Comparison of ENCODE assay signal across 9 cellular contexts in genomic region chr22:24631430-24632016, GRCh38. TPM values are rescaled to one million over a fixed set of nuclear protein-coding genes. Genes with fewer than 3 reads are reported as not detected.
A peak's percentile ranks its signal among the peaks of the same experiment; 100 is the strongest.
DNase-seq lines count a peak whose midpoint lies in the region; ATAC-seq and TF ChIP-seq lines count a peak whose summit lies in the region.
"Not testable (repeated sequence)": the region's sequence is repeated elsewhere in the genome, so short reads cannot be mapped to it uniquely, and the experiment has no call there.
"Had no signal": no experiment of that assay in that cellular context is flagged by ENCODE, and none has a peak within 500 bp of the region (broad histone marks: within the 10 kb centered on the region; RNA-seq: fewer than 3 reads in every experiment).

No MANE protein-coding gene starts in this region.

- not testable (repeated sequence) for H2AFZ ChIP-seq in GM23338

- TF ChIP-seq CTCF in GM23338 (conservative IDR thresholded peaks at IDR 0.05; ENCODE audit: low read depth in 2 of 2); body of pancreas (IDR thresholded peaks at IDR 0.05); fibroblast of villous mesenchyme (IDR thresholded peaks at IDR 0.05; ENCODE audit: insufficient read depth, low read depth, low read length); upper lobe of left lung (IDR thresholded peaks at IDR 0.05): not testable (repeated sequence)

- H4K20me1 ChIP-seq in GM23338 (replicated peaks; ENCODE audit: insufficient read depth), result not testable (repeated sequence)

- intact Hi-C loops in body of pancreas (cut with DNase I), result not testable (repeated sequence)

- ATAC-seq in GM23338, result peak; percentile 34; the same call in 2 of the 3 replicates
- ATAC-seq in body of pancreas; upper lobe of left lung (ENCODE audit: low FRiP score in 2 of 2): not testable (repeated sequence)

- not testable (repeated sequence) for H3K36me3 ChIP-seq in GM23338 (ENCODE audit: insufficient read depth); NT2/D1 (ENCODE audit: insufficient read depth, insufficient read length, low read length); body of pancreas (replicated peaks in 1 of 2; ENCODE audit: insufficient read depth in 1 of 2, low read depth in 2 of 2); mesodermal cell (ENCODE audit: control insufficient read depth, insufficient read depth, low read length); upper lobe of left lung

- not testable (repeated sequence) for H3K27me3 ChIP-seq in GM23338 (ENCODE audit: insufficient read depth); NT2/D1 (ENCODE audit: insufficient read depth, insufficient read length); body of pancreas; upper lobe of left lung

- peak overlapping the region; percentile 78; the same call in 1 of the 2 replicates for H3K27ac ChIP-seq in GM23338 (ENCODE audit: low read depth)
- H3K27ac ChIP-seq in body of pancreas, result peak overlapping the region; percentile 9 to 76 (median 52)
- peak overlapping the region; percentile 80 for H3K27ac ChIP-seq in mesodermal cell (ENCODE audit: low read depth, low read length, severe bottlenecking)
- peak overlapping the region; percentile 43 to 78 (median 74) for H3K27ac ChIP-seq in upper lobe of left lung

- not testable (repeated sequence) for H3K4me1 ChIP-seq in GM23338 (ENCODE audit: insufficient read depth); NT2/D1 (ENCODE audit: insufficient read depth, insufficient read length)
- H3K4me1 ChIP-seq in body of pancreas (peaks cover 20% of the 10 kb centered on the region), mesodermal cell (ENCODE audit: control insufficient read depth, insufficient read depth, low read length, poor library complexity, severe bottlenecking) (peaks cover 25% of the 10 kb centered on the region), upper lobe of left lung (peaks cover 4 to 48% (median 17%) of the 10 kb centered on the region in 4 donors)

- not testable (repeated sequence) for H3K9me2 ChIP-seq in GM23338 (ENCODE audit: insufficient read depth)

- peak overlapping the region; percentile 61 for H3K9ac ChIP-seq in NT2/D1 (ENCODE audit: insufficient read length, low read depth)

- not testable (repeated sequence) for H3K4me2 ChIP-seq in GM23338

- not testable (repeated sequence) for H3F3A ChIP-seq in GM23338 (replicated peaks; ENCODE audit: low read depth)

- H3K4me3 ChIP-seq in GM23338; body of pancreas; fibroblast of villous mesenchyme (ENCODE audit: low read depth, low read length); mesodermal cell (ENCODE audit: extremely low read depth, insufficient read depth, low read length, poor library complexity, severe bottlenecking); upper lobe of left lung: not testable (repeated sequence)
- peak overlapping the region; percentile 8 for H3K4me3 ChIP-seq in NT2/D1 (ENCODE audit: insufficient read length, low read depth)

- not testable (repeated sequence) for H3K27me3 Mint-ChIP-seq in GM23338 (ENCODE audit: insufficient read depth, low read depth, poor library complexity)

- H3K36me3 Mint-ChIP-seq in GM23338 (ENCODE audit: low read depth), result not testable (repeated sequence)

- not testable (repeated sequence) for H3K9me3 Mint-ChIP-seq in GM23338

- peaks cover 30% of the 10 kb centered on the region for H3K4me1 Mint-ChIP-seq in GM23338

- H3K79me2 ChIP-seq in GM23338 (replicated peaks; ENCODE audit: insufficient read depth), result not testable (repeated sequence)

- TF ChIP-seq EP300 in upper lobe of left lung (IDR thresholded peaks at IDR 0.05), result not testable (repeated sequence)

- not testable (repeated sequence) for H3K9me3 ChIP-seq in NT2/D1 (ENCODE audit: insufficient read depth, low read length); body of pancreas; mesodermal cell (ENCODE audit: control insufficient read depth, low read length); upper lobe of left lung

- peak overlapping the region; percentile 89; the same call in 1 of the 2 replicates for H3K27ac Mint-ChIP-seq in GM23338

- not testable (repeated sequence) for TF ChIP-seq POLR2A in body of pancreas (IDR thresholded peaks at IDR 0.05); upper lobe of left lung (IDR thresholded peaks at IDR 0.05)

- DNase-seq in GM23338 (ENCODE audit: low spot score); NT2/D1 (ENCODE audit: low read depth, low spot score): not testable (repeated sequence)
- DNase-seq in body of pancreas (peak; percentile 23 to 37 (median 30)), fibroblast of villous mesenchyme (ENCODE audit: low read depth) (peak; percentile 61), iris pigment epithelial cell (ENCODE audit: low read depth) (peak; percentile 40), renal cortical epithelial cell (ENCODE audit: low read depth) (peak; percentile 66), upper lobe of left lung (peak; percentile 76 to 83)

- H3K4me3 Mint-ChIP-seq in GM23338, result not testable (repeated sequence)

- 54 to 80% methylated on average over 2 to 13 of the region's 15 CpGs for WGBS in body of pancreas, 2 donors
- WGBS in mesodermal cell (ENCODE audit: insufficient coverage in 2 of 2), 2 experiments, result 75 to 92% methylated on average over 2 to 5 of the region's 15 CpGs
- 35 to 71% methylated on average over 1 to 12 of the region's 15 CpGs for WGBS in upper lobe of left lung, 2 donors

RNA-seq across cellular contexts. Expression of gene GGT1, which starts 28.5 kb away (rescaled TPM):
- 4.5 and 7.4 TPM in 2 replicates for total RNA-seq in GM23338 (2014; rRNA removed; shearing (Covaris generic))
- polyA plus RNA-seq in GM23338 (2016; fragmentation: Nextera tagmentation; extraction: Ambion mirVana), result 6.4 and 6.6 TPM in 2 replicates
- total RNA-seq in body of pancreas, result 10 to 100 TPM; 45.4 to 58.7 TPM
- 0.97 and 1.7 TPM in 2 replicates for total RNA-seq in fibroblast of villous mesenchyme
- polyA plus RNA-seq in mesodermal cell (2013, experiment 1 of 2), result 12.3 TPM
- polyA plus RNA-seq in mesodermal cell (2013, experiment 2 of 2), result 14.5 TPM
- total RNA-seq in renal cortical epithelial cell, result 118 and 145 TPM in 2 replicates
- total RNA-seq in upper lobe of left lung, result 100 to 1,000 TPM in 4 of 6 donors, 10 to 100 TPM in 2; 57.4 to 220 (median 117) TPM

RNA-seq across cellular contexts. Expression of gene LRRC75B, which starts 38.6 kb away (rescaled TPM):
- total RNA-seq in GM23338 (2014; rRNA removed; shearing (Covaris generic)), result 12.8 and 22.1 TPM in 2 replicates
- polyA plus RNA-seq in GM23338 (2016; fragmentation: Nextera tagmentation; extraction: Ambion mirVana), result 17.6 and 21.4 TPM in 2 replicates
- 10 to 100 TPM; 20.8 to 33.9 TPM for total RNA-seq in body of pancreas
- 3.9 and 5.8 TPM in 2 replicates for total RNA-seq in fibroblast of villous mesenchyme
- polyA plus RNA-seq in mesodermal cell (2013, experiment 1 of 2), result 34.0 TPM
- polyA plus RNA-seq in mesodermal cell (2013, experiment 2 of 2), result 26.3 TPM
- 7.8 and 8.2 TPM in 2 replicates for total RNA-seq in renal cortical epithelial cell
- total RNA-seq in upper lobe of left lung, result 10 to 100 TPM in 4 of 6 donors, 1 to 10 TPM in 2; 9.7 to 50.3 (median 13.2) TPM
- total RNA-seq: naive thymus-derived CD8-positive, alpha-beta T cell had no signal
